Comparison of ENCODE assay signal across 9 cellular contexts in genomic region chr3:106299300-106300098, GRCh38.
A peak's percentile ranks its signal among the peaks of the same experiment; 100 is the strongest.
DNase-seq lines count a peak whose midpoint lies in the region; ATAC-seq, FAIRE-seq and TF ChIP-seq lines count a peak whose summit lies in the region.
"Had no signal": no experiment of that assay in that cellular context is flagged by ENCODE, and none has a peak within 500 bp of the region (broad histone marks: within the 10 kb centered on the region; RNA-seq: fewer than 3 reads in every experiment).

No MANE protein-coding gene starts in this region.

- no peak overlapping the region for H3K4ac ChIP-seq in mesendoderm (ENCODE audit: low read depth, low read length)

- no peak overlapping the region for H4K5ac ChIP-seq in mesendoderm (ENCODE audit: low read length)

- no peak overlapping the region for H3K9ac ChIP-seq in mesendoderm (ENCODE audit: low read length)

- H3K79me1 ChIP-seq in mesendoderm (ENCODE audit: low read length): no peaks in the 10 kb centered on the region

- H3K27ac Mint-ChIP-seq in activated CD4-positive, alpha-beta T cell treated with anti-CD3 and anti-CD28 coated beads for 36 hours: no peak overlapping the region
- H3K27ac Mint-ChIP-seq: B cell had no signal

- no peak overlapping the region for H3K23ac ChIP-seq in mesendoderm (ENCODE audit: low read length)

- no peak for TF ChIP-seq POLR2A in H54 (IDR thresholded peaks at IDR 0.05; ENCODE audit: low read depth, low read length)

- no peak overlapping the region for H2AK5ac ChIP-seq in mesendoderm (ENCODE audit: low read length)

- peaks cover 3% of the 10 kb centered on the region for H3K9me3 Mint-ChIP-seq in activated CD4-positive, alpha-beta T cell treated with anti-CD3 and anti-CD28 coated beads for 36 hours (ENCODE audit: low read depth)

- peaks cover 53% of the 10 kb centered on the region for H3K4me1 Mint-ChIP-seq in activated CD4-positive, alpha-beta T cell treated with anti-CD3 and anti-CD28 coated beads for 36 hours

- H3K18ac ChIP-seq in mesendoderm (ENCODE audit: low read length): no peak overlapping the region

- H3K4me3 Mint-ChIP-seq in activated CD4-positive, alpha-beta T cell treated with anti-CD3 and anti-CD28 coated beads for 36 hours: no peak overlapping the region
- H3K4me3 Mint-ChIP-seq: B cell had no signal

- CTCF ChIA-PET in activated CD4-positive, alpha-beta T cell treated with anti-CD3 and anti-CD28 coated beads for 36 hours (lab: Charles Lee): interaction anchor here (0.7 kb wide), 1 partner anchor 116 kb away, joined by 3 read pairs; no protein-coding TSS in a partner anchor

- no peak overlapping the region for H3K27ac ChIP-seq in mesendoderm (ENCODE audit: low read depth, low read length)

- H3K27me3 ChIP-seq in mesendoderm (ENCODE audit: insufficient read depth, low read length, poor library complexity): no peaks in the 10 kb centered on the region

- no peak overlapping the region for H4K8ac ChIP-seq in mesendoderm (ENCODE audit: low read depth, low read length)

- peak; percentile 75 for FAIRE-seq in H54 (lab: Jason Lieb, UNC)

- WGBS in mesendoderm (ENCODE audit: extremely low coverage, insufficient coverage, low lambda C conversion rate): no CpG with 5 or more reads among the region's 2 CpGs

- H3K36me3 ChIP-seq in mesendoderm (ENCODE audit: control insufficient read depth, insufficient read depth, low read length): no peaks in the 10 kb centered on the region

- no peak overlapping the region for H2BK15ac ChIP-seq in mesendoderm (replicated peaks; ENCODE audit: low read depth)

- no peak overlapping the region for H3K4me2 ChIP-seq in mesendoderm (ENCODE audit: low read length)

- POLR2A ChIA-PET in activated CD4-positive, alpha-beta T cell treated with anti-CD3 and anti-CD28 coated beads for 36 hours (lab: Charles Lee): no interaction called here

- H3K4me3 ChIP-seq in mesendoderm (ENCODE audit: low read length): no peak overlapping the region

- no peak overlapping the region for H2BK120ac ChIP-seq in mesendoderm (ENCODE audit: low read depth, low read length)

- no peak overlapping the region for H2BK5ac ChIP-seq in mesendoderm (ENCODE audit: low read length)

- no peak overlapping the region for H3K56ac ChIP-seq in mesendoderm (ENCODE audit: low read length)

- H3K36me3 Mint-ChIP-seq in activated CD4-positive, alpha-beta T cell treated with anti-CD3 and anti-CD28 coated beads for 36 hours (ENCODE audit: low read depth): no peaks in the 10 kb centered on the region

- peak; percentile 39 for DNase-seq in activated CD4-positive, alpha-beta T cell treated with anti-CD3 and anti-CD28 coated beads for 36 hours
- no peak for DNase-seq in activated CD4-positive, alpha-beta T cell treated with anti-CD3 and anti-CD28 coated beads for 1 hour
- DNase-seq in H54 (ENCODE audit: insufficient read length, low spot score): peak; percentile 6
- peak; percentile 75 for DNase-seq in M059J (ENCODE audit: low read depth)
- DNase-seq in myocyte (ENCODE audit: low read depth): peak; percentile 77
- no peak for DNase-seq in ureter (ENCODE audit: low spot score)
- no peak for DNase-seq in posterior cingulate gyrus
- no peak for DNase-seq in mesendoderm

- H3K4me1 ChIP-seq in mesendoderm (ENCODE audit: control insufficient read depth, low read depth, low read length): no peaks in the 10 kb centered on the region

- no peaks in the 10 kb centered on the region for H3K79me2 ChIP-seq in mesendoderm (ENCODE audit: control insufficient read depth, insufficient read depth, low read length)

- H3K27me3 Mint-ChIP-seq in activated CD4-positive, alpha-beta T cell treated with anti-CD3 and anti-CD28 coated beads for 36 hours: no peaks in the 10 kb centered on the region
- H3K27me3 Mint-ChIP-seq: B cell had no signal

- peak; percentile 76 for ATAC-seq in activated CD4-positive, alpha-beta T cell treated with anti-CD3 and anti-CD28 coated beads for 36 hours

- intact Hi-C loops in activated CD4-positive, alpha-beta T cell treated with anti-CD3 and anti-CD28 coated beads for 36 hours (cut with DNase I, micrococcal nuclease): loop anchor here (1.0 to 10.0 kb wide), 2 partner anchors 34 to 935 kb away; partner anchors contain the start of gene ALCAM (in 1 of the 2)
- intact Hi-C loops in posterior cingulate gyrus (cut with DNase I): no loop called here

Comparison
In these comparisons a context has a peak if more than half of its experiments do, and no peak if none do; other contexts are left out.
1. DNase-seq: peak in activated CD4-positive, alpha-beta T cell treated with anti-CD3 and anti-CD28 coated beads for 36 hours (single experiment), H54 (single experiment), M059J (single experiment) and myocyte (single experiment); none in activated CD4-positive, alpha-beta T cell treated with anti-CD3 and anti-CD28 coated beads for 1 hour (single experiment), ureter (single experiment), posterior cingulate gyrus (0 of 10) and mesendoderm (single experiment).